ENCODE assay signal across 9 cellular contexts in the genomic region with DNA sequence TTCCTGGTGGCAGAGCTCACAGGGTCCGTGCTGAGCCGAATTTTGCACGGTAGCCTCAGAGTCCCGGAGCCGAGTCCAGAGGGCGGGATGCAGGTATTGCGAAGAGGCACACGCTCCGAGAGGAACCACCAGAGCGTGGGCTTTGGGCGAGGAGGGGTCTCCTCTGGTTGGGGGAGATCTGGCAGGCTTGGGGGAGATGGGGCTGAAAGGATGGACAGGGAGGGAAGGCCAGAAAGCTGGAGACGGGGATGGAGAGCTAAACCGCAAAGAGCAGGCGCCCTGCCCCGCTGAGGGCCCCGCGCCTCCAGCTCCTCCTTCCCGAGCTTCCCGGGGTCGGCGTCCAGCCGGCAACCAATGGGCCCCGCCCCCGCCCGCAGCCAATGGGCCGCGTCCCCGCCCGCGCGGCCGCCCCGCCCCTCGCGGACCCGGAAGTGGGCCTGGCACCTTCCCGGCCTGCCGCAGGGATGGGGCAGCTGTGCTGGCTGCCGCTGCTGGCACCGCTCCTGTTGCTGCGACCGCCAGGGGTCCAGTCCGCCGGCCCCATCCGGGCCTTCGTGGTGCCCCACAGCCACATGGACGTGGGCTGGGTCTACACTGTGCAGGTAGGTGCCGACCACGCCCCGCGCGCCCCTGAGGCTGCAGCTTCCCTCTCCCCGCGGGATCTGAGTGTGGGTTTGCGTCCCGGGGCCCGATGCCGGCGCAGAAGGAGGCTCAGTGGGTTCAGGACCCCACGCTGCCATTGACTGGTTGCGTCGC. TPM values are rescaled to one million over a fixed set of nuclear protein-coding genes. Genes with fewer than 3 reads are reported as not detected.
A peak's percentile ranks its signal among the peaks of the same experiment; 100 is the strongest.
DNase-seq lines count a peak whose midpoint lies in the region; ATAC-seq and TF ChIP-seq lines count a peak whose summit lies in the region.
"Had no signal": no experiment of that assay in that cellular context is flagged by ENCODE, and none has a peak within 500 bp of the region (broad histone marks: within the 10 kb centered on the region; RNA-seq: fewer than 3 reads in every experiment).

MAN2B2 (plus strand) TSS at position 443 of the 756 bp plus-strand sequence; CDS start at position 465, 22 bp downstream.

- peak within 1 kb of the TSS in 1 of 2 donors; percentile 56 for H3K9ac ChIP-seq in liver (ENCODE audit: low read depth in 1 of 2, low read length in 2 of 2)

- peak within 1 kb of the TSS; percentile 52 to 53 for H3K27ac ChIP-seq in liver (ENCODE audit: low read depth in 1 of 2, low read length in 2 of 2)
- H3K27ac ChIP-seq: epithelial cell of prostate had no signal

- DNase-seq in BE2C (peak; percentile 96), NCI-H510A treated with DMSO at 0.1 percent for 48 hours (lab: John Stamatoyannopoulos, UW) (peak; percentile 58)
- DNase-seq in activated CD4-positive, alpha-beta T cell treated with anti-CD3 and anti-CD28 coated beads, Interleukin-2, amount 50 U/mL, for 24 hours (ENCODE audit: low read depth in 1 of 2, low spot score in 1 of 2) = peak; percentile 67 to 78
- peak; percentile 85 for DNase-seq in stimulated activated CD4-positive, alpha-beta T cell treated with anti-CD3 and anti-CD28 coated beads, Interleukin-4, amount 100 ng/mL, for 1 hour

- H3K9me3 ChIP-seq in BE2C = no peaks in the 10 kb centered on the region
- H3K9me3 ChIP-seq in liver (ENCODE audit: control insufficient read depth in 4 of 4, low read length in 3 of 4) = peaks cover 0 to 3% (median under 1%) of the 10 kb centered on the region in 4 donors

- peaks cover 11% of the 10 kb centered on the region for H3K4me1 Mint-ChIP-seq in dendritic cell treated with granulocyte-macrophage colony-stimulating factor and Interleukin-4, amounts not matched to agents 40 ng/mL and 50 ng/mL, for 4 days (ENCODE audit: low read depth)

- TF ChIP-seq RAD21 in liver (IDR thresholded peaks at IDR 0.05) = no peak

- H3K9me3 Mint-ChIP-seq in dendritic cell treated with granulocyte-macrophage colony-stimulating factor and Interleukin-4, amounts not matched to agents 40 ng/mL and 50 ng/mL, for 4 days = peaks cover 9% of the 10 kb centered on the region

- under 1% methylated on average over 62 of the region's 62 CpGs for WGBS in liver

- H3K4me3 Mint-ChIP-seq in dendritic cell treated with granulocyte-macrophage colony-stimulating factor and Interleukin-4, amounts not matched to agents 40 ng/mL and 50 ng/mL, for 4 days = peak within 1 kb of the TSS; percentile 85

- intact Hi-C loops in dendritic cell treated with granulocyte-macrophage colony-stimulating factor and Interleukin-4, amounts not matched to agents 40 ng/mL and 50 ng/mL, for 4 days (cut with micrococcal nuclease) = no loop called here

- peaks cover 33% of the 10 kb centered on the region for H3K36me3 Mint-ChIP-seq in dendritic cell treated with granulocyte-macrophage colony-stimulating factor and Interleukin-4, amounts not matched to agents 40 ng/mL and 50 ng/mL, for 4 days (ENCODE audit: low read depth)

- H3K4me3 ChIP-seq in BE2C (ENCODE audit: low read depth, low read length) (peak within 1 kb of the TSS; percentile 73), liver (ENCODE audit: low read depth in 1 of 3, low read length in 3 of 3) (peak within 1 kb of the TSS; percentile 74 to 92 (median 85))

- H3K27me3 Mint-ChIP-seq in dendritic cell treated with granulocyte-macrophage colony-stimulating factor and Interleukin-4, amounts not matched to agents 40 ng/mL and 50 ng/mL, for 4 days = peaks cover 21% of the 10 kb centered on the region

- ATAC-seq in GM19035 (IDR thresholded peaks at IDR 0.05; ENCODE audit: unreplicated experiment) = peak; percentile 93
- ATAC-seq in HG03342 (IDR thresholded peaks at IDR 0.05; ENCODE audit: unreplicated experiment) = peak; percentile 90

- H3K27me3 ChIP-seq in BE2C = peaks cover 7% of the 10 kb centered on the region; the same call in 1 of the 2 replicates
- H3K27me3 ChIP-seq in liver (ENCODE audit: control insufficient read depth in 4 of 4, insufficient read depth in 4 of 4, low read length in 3 of 4) = no peaks in the 10 kb centered on the region

- H3K36me3 ChIP-seq in BE2C = no peaks in the 10 kb centered on the region
- peaks cover 6 to 15% (median 10%) of the 10 kb centered on the region in 4 donors for H3K36me3 ChIP-seq in liver (ENCODE audit: control insufficient read depth in 4 of 4, insufficient read depth in 3 of 4, low read depth in 1 of 4, low read length in 3 of 4)

- H3K4me1 ChIP-seq in BE2C (no peaks in the 10 kb centered on the region), liver (ENCODE audit: control insufficient read depth in 4 of 4, insufficient read depth in 4 of 4, low read length in 3 of 4) (peaks cover 18 to 35% (median 26%) of the 10 kb centered on the region in 4 donors)

- TF ChIP-seq CTCF in BE2C (IDR thresholded peaks at IDR 0.05; ENCODE audit: low read depth, low read length) = peak; percentile 26
- peak; percentile 0 for TF ChIP-seq CTCF in liver (IDR thresholded peaks at IDR 0.05; ENCODE audit: low read depth, low read length, missing input control)

- H3K27ac Mint-ChIP-seq in dendritic cell treated with granulocyte-macrophage colony-stimulating factor and Interleukin-4, amounts not matched to agents 40 ng/mL and 50 ng/mL, for 4 days = peak within 1 kb of the TSS; percentile 80

TF ChIP-seq in liver, 16 proteins besides CTCF, POLR2A, EP300 and RAD21:
- TF ChIP-seq FOXA2 (IDR thresholded peaks at IDR 0.05) (no peak), FOXA1 (IDR thresholded peaks at IDR 0.05) (no peak), JUND (IDR thresholded peaks at IDR 0.05) (no peak), YY1 (IDR thresholded peaks at IDR 0.05) (no peak), GABPA (IDR thresholded peaks at IDR 0.05 in 1 of 2, conservative IDR thresholded peaks at IDR 0.05 in 1 of 2) (no peak), HNF4G (IDR thresholded peaks at IDR 0.05) (no peak), EGR1 (IDR thresholded peaks at IDR 0.05; ENCODE audit: low read depth in 2 of 2) (no peak), HNF4A (conservative IDR thresholded peaks at IDR 0.05) (peak; percentile 23 to 63), SP1 (IDR thresholded peaks at IDR 0.05) (peak; percentile 41), MAX (IDR thresholded peaks at IDR 0.05) (no peak)
- TF ChIP-seq, protein P1, sequence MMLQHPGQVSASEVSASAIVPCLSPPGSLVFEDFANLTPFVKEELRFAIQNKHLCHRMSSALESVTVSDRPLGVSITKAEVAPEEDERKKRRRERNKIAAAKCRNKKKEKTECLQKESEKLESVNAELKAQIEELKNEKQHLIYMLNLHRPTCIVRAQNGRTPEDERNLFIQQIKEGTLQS (IDR thresholded peaks at IDR 0.05) = no peak
TF ChIP-seq in liver: peak in this region for 2.

RNA-seq across cellular contexts. Expression of gene MAN2B2, which starts in this region (rescaled TPM):
- polyA plus RNA-seq in BE2C (2012; ENCODE audit: insufficient read depth, insufficient read length, low read depth) = 1.9 TPM
- total RNA-seq in liver = 10 to 100 TPM; 15.2 to 29.7 TPM
- polyA plus RNA-seq in liver = 10 to 100 TPM; 14.7 to 29.7 TPM

Comparison
In these comparisons a context has a peak if more than half of its experiments do, and no peak if none do; other contexts are left out.
1. Peak in every context shown above with its lines: DNase-seq, ATAC-seq, H3K4me3 ChIP-seq and H3K27ac ChIP-seq.